In the genomic region with DNA sequence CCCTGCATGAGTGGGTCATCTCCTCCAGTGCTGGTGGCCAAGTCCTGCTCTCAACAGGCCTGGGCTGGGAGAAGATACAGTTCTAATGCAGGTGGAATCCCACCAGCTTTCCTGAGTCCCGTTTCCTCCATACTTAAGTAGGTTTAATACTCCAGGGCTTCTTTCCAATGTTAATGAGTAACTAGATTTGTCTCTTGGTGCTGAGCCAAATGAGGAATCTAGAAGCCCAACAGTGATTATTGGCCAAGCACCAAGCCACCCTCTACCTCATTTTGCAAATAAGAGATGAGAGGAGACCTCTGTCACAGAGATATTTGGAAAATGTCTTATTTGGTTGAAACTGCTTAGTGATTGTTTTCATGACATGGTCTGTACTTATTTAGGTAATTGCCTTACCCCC, we compare ENCODE assay signal across 10 cellular contexts. TPM values are rescaled to one million over a fixed set of nuclear protein-coding genes. Genes with fewer than 3 reads are reported as not detected.
DNase-seq lines count a peak whose midpoint lies in the region; ATAC-seq, FAIRE-seq and TF ChIP-seq lines count a peak whose summit lies in the region.
"Had no signal": no experiment of that assay in that cellular context is flagged by ENCODE, and none has a peak within 500 bp of the region (broad histone marks: within the 10 kb centered on the region; RNA-seq: fewer than 3 reads in every experiment).

No MANE protein-coding gene starts in this region.

- H3K4me3 ChIP-seq in GM23248 (no peak overlapping the region), adipocyte (ENCODE audit: low read length) (no peak overlapping the region)
- H3K4me3 ChIP-seq: ascending aorta had no signal

- peaks cover 14% of the 10 kb centered on the region for H3K36me3 ChIP-seq in GM23248 (ENCODE audit: low read depth)
- H3K36me3 ChIP-seq in adipocyte (ENCODE audit: control insufficient read depth, insufficient read depth, low read length, severe bottlenecking), result peaks cover 39% of the 10 kb centered on the region

- DNase-seq in GM23248, result peak; percentile 49
- DNase-seq in adipocyte (ENCODE audit: low read depth), result no peak
- DNase-seq in kidney tubule cell (ENCODE audit: low spot score), result peak; percentile 88
- DNase-seq in stimulated activated effector memory CD8-positive, alpha-beta T cell treated with anti-CD3 and anti-CD28 coated beads, Interleukin-12 subunit alpha, Interleukin-12 subunit beta, amount 100 ng/mL, for 72 hours (ENCODE audit: low spot score in 2 of 2), result no peak
- DNase-seq in GM12892 (ENCODE audit: insufficient read length), result no peak
- no peak for DNase-seq in SHP77 (lab: John Stamatoyannopoulos, UW)

- H3K9ac ChIP-seq in GM23248, result no peak overlapping the region
- H3K9ac ChIP-seq in adipocyte (ENCODE audit: low read length), result peak overlapping the region; percentile 60

- no peaks in the 10 kb centered on the region; the same call in 1 of the 2 replicates for H3F3A ChIP-seq in GM23248 (ENCODE audit: insufficient read depth)

- no peak overlapping the region for H2AFZ ChIP-seq in GM23248

- no peaks in the 10 kb centered on the region for H3K27me3 Mint-ChIP-seq in stimulated activated memory B cell treated with anti-CD40 and anti-IgM and Interleukin-4, amounts not matched to agents 10 μg/mL and 1 μg/mL and 100 μg/mL, for 72 hours
- H3K27me3 Mint-ChIP-seq: activated CD4-positive, alpha-beta T cell treated with anti-CD3 and anti-CD28 coated beads, Interleukin-2, amount 10 ng/mL, durations not matched to agents 24 days and 14 days had no signal

- H3K36me3 Mint-ChIP-seq in stimulated activated effector memory CD8-positive, alpha-beta T cell treated with anti-CD3 and anti-CD28 coated beads, Interleukin-12 subunit alpha, Interleukin-12 subunit beta, amount 100 ng/mL, for 72 hours, result peaks cover 56% of the 10 kb centered on the region
- H3K36me3 Mint-ChIP-seq in stimulated activated memory B cell treated with anti-CD40 and anti-IgM and Interleukin-4, amounts not matched to agents 10 μg/mL and 1 μg/mL and 100 μg/mL, for 72 hours, result peaks cover 25% of the 10 kb centered on the region

- H3K9me2 ChIP-seq in GM23248 (ENCODE audit: insufficient read depth), result no peaks in the 10 kb centered on the region

- peak overlapping the region; percentile 94 for H3K27ac Mint-ChIP-seq in stimulated activated effector memory CD8-positive, alpha-beta T cell treated with anti-CD3 and anti-CD28 coated beads, Interleukin-12 subunit alpha, Interleukin-12 subunit beta, amount 100 ng/mL, for 72 hours
- no peak overlapping the region for H3K27ac Mint-ChIP-seq in stimulated activated memory B cell treated with anti-CD40 and anti-IgM and Interleukin-4, amounts not matched to agents 10 μg/mL and 1 μg/mL and 100 μg/mL, for 72 hours
- H3K27ac Mint-ChIP-seq: activated CD4-positive, alpha-beta T cell treated with anti-CD3 and anti-CD28 coated beads, Interleukin-2, amount 10 ng/mL, durations not matched to agents 24 days and 14 days had no signal

- H3K9me3 Mint-ChIP-seq in stimulated activated effector memory CD8-positive, alpha-beta T cell treated with anti-CD3 and anti-CD28 coated beads, Interleukin-12 subunit alpha, Interleukin-12 subunit beta, amount 100 ng/mL, for 72 hours, result no peaks in the 10 kb centered on the region
- no peaks in the 10 kb centered on the region for H3K9me3 Mint-ChIP-seq in stimulated activated memory B cell treated with anti-CD40 and anti-IgM and Interleukin-4, amounts not matched to agents 10 μg/mL and 1 μg/mL and 100 μg/mL, for 72 hours
- H3K9me3 Mint-ChIP-seq: activated CD4-positive, alpha-beta T cell treated with anti-CD3 and anti-CD28 coated beads, Interleukin-2, amount 10 ng/mL, durations not matched to agents 24 days and 14 days; activated T-cell treated with anti-CD3 and anti-CD28 coated beads, Interleukin-2, amount 50 U/mL, for 72 hours had no signal

- no peak overlapping the region for H3K4me3 Mint-ChIP-seq in stimulated activated effector memory CD8-positive, alpha-beta T cell treated with anti-CD3 and anti-CD28 coated beads, Interleukin-12 subunit alpha, Interleukin-12 subunit beta, amount 100 ng/mL, for 72 hours
- no peak overlapping the region for H3K4me3 Mint-ChIP-seq in stimulated activated memory B cell treated with anti-CD40 and anti-IgM and Interleukin-4, amounts not matched to agents 10 μg/mL and 1 μg/mL and 100 μg/mL, for 72 hours
- H3K4me3 Mint-ChIP-seq: activated CD4-positive, alpha-beta T cell treated with anti-CD3 and anti-CD28 coated beads, Interleukin-2, amount 10 ng/mL, durations not matched to agents 24 days and 14 days had no signal

- peaks cover 3% of the 10 kb centered on the region; the same call in 1 of the 2 replicates for H3K4me1 ChIP-seq in GM23248 (ENCODE audit: insufficient read depth)
- H3K4me1 ChIP-seq in adipocyte (ENCODE audit: control insufficient read depth, insufficient read depth, low read length), result peaks cover 17% of the 10 kb centered on the region

- H4K20me1 ChIP-seq in GM23248 (ENCODE audit: insufficient read depth), result no peaks in the 10 kb centered on the region

- H3K9me3 ChIP-seq in GM23248 (ENCODE audit: low read depth), result no peaks in the 10 kb centered on the region
- H3K9me3 ChIP-seq in adipocyte (ENCODE audit: control insufficient read depth, low read length), result no peaks in the 10 kb centered on the region
- H3K9me3 ChIP-seq: ascending aorta had no signal

- ATAC-seq in stimulated activated effector memory CD8-positive, alpha-beta T cell treated with anti-CD3 and anti-CD28 coated beads, Interleukin-12 subunit alpha, Interleukin-12 subunit beta, amount 100 ng/mL, for 72 hours, result no peak
- no peak for ATAC-seq in stimulated activated memory B cell treated with anti-CD40 and anti-IgM and Interleukin-4, amounts not matched to agents 10 μg/mL and 1 μg/mL and 100 μg/mL, for 72 hours

- H3K27me3 ChIP-seq in GM23248 (replicated peaks; ENCODE audit: insufficient read depth) (no peaks in the 10 kb centered on the region), adipocyte (replicated peaks; ENCODE audit: control insufficient read depth, insufficient read depth, low read length) (no peaks in the 10 kb centered on the region)
- H3K27me3 ChIP-seq: ascending aorta had no signal

- in situ Hi-C loops in GM23248 (cut with MboI), result no loop called here

- 53 to 57% methylated on average over 1 of the region's 1 CpG for WGBS in GM23248 (ENCODE audit: low coverage in 1 of 2, low lambda C conversion rate in 2 of 2, missing lambda C conversion rate in 2 of 2), 2 experiments

- no peak for TF ChIP-seq POLR2A in GM12892 (IDR thresholded peaks at IDR 0.05; ENCODE audit: low read depth, low read length)

- H3K27ac ChIP-seq in GM23248, result no peak overlapping the region

- peaks cover 20% of the 10 kb centered on the region; the same call in 1 of the 2 replicates for H3K79me2 ChIP-seq in GM23248 (ENCODE audit: insufficient read depth)

- H3K4me1 Mint-ChIP-seq in stimulated activated effector memory CD8-positive, alpha-beta T cell treated with anti-CD3 and anti-CD28 coated beads, Interleukin-12 subunit alpha, Interleukin-12 subunit beta, amount 100 ng/mL, for 72 hours, result peaks cover 60% of the 10 kb centered on the region
- no peaks in the 10 kb centered on the region for H3K4me1 Mint-ChIP-seq in stimulated activated memory B cell treated with anti-CD40 and anti-IgM and Interleukin-4, amounts not matched to agents 10 μg/mL and 1 μg/mL and 100 μg/mL, for 72 hours

- no peak for FAIRE-seq in GM12892 (lab: Jason Lieb, UNC)

- no peak overlapping the region for H3K4me2 ChIP-seq in GM23248 (ENCODE audit: unreplicated experiment)

RNA-seq across cellular contexts. Expression of a gene that starts 37.1 kb away (rescaled TPM):
- 44.8 and 68.1 TPM in 2 replicates for total RNA-seq in GM23248 (2014; rRNA removed; shearing (Covaris generic))
- polyA plus RNA-seq in GM23248 (2016; fragmentation: Nextera tagmentation; extraction: Ambion mirVana), result 64.0 and 66.3 TPM in 2 replicates
- 41.7 TPM for polyA plus RNA-seq in GM12892 (2012; ENCODE audit: missing spikeins)

Comparison
In these comparisons a context has a peak if more than half of its experiments do, and no peak if none do; other contexts are left out.
1. DNase-seq: peak in GM23248 (single experiment) and kidney tubule cell (single experiment); none in adipocyte (single experiment), stimulated activated effector memory CD8-positive, alpha-beta T cell treated with anti-CD3 and anti-CD28 coated beads, Interleukin-12 subunit alpha, Interleukin-12 subunit beta, amount 100 ng/mL, for 72 hours (0 of 2), GM12892 (single experiment) and SHP77 (0 of 2).